16 cellular contexts compared by ENCODE assay signal in the genomic region with DNA sequence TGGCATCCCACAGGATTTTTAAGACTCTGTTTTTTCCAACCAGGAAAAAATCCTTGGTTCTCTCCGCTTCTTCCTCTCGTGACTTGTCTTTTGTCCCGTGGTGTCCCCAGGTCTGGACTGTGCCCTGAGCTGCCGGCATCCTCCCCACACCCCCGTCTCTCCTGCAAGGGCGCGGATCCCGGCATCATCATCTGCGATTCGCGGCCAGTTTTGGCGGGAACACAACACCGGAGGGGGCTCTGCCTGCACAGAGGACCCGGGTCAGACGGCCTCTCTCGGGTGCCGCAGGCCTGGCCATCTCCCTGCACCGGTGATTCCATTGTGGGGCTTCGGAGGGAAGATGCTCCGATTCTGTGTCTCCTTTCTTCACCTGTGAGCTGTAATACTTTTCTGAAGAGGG. TPM values are rescaled to one million over a fixed set of nuclear protein-coding genes. Genes with fewer than 3 reads are reported as not detected.
DNase-seq lines count a peak whose midpoint lies in the region; ATAC-seq, FAIRE-seq and TF ChIP-seq lines count a peak whose summit lies in the region.
"Had no signal": no experiment of that assay in that cellular context is flagged by ENCODE, and none has a peak within 500 bp of the region (broad histone marks: within the 10 kb centered on the region; RNA-seq: fewer than 3 reads in every experiment).

No MANE protein-coding gene starts in this region.

- FAIRE-seq in pancreas (lab: Jason Lieb, UNC) = no peak
- FAIRE-seq in GM12891 (lab: Jason Lieb, UNC) = no peak
- no peak for FAIRE-seq in frontal cortex (lab: Jason Lieb, UNC)
- FAIRE-seq: bronchial epithelial cell had no signal

- H4K20me1 ChIP-seq in Loucy (ENCODE audit: insufficient read depth, low read length, poor library complexity, severe bottlenecking) = no peaks in the 10 kb centered on the region

- no peaks in the 10 kb centered on the region for H3K36me3 Mint-ChIP-seq in type B pancreatic cell

- DNase-seq in esophagus muscularis mucosa (ENCODE audit: extremely low spot score) = peak; percentile 85
- no peak for DNase-seq in pancreas
- peak; percentile 63 for DNase-seq in type B pancreatic cell (ENCODE audit: extremely low spot score, unreplicated experiment)
- no peak for DNase-seq in NCI-H1417 (lab: John Stamatoyannopoulos, UW)
- DNase-seq in GM12891 (ENCODE audit: insufficient read length, low spot score) = no peak
- DNase-seq in frontal cortex (ENCODE audit: low spot score in 2 of 2) = no peak
- DNase-seq: activated CD4-positive, CD25-positive, alpha-beta regulatory T cell; activated naive CD8-positive, alpha-beta T cell treated with anti-CD3 and anti-CD28 coated beads, Interleukin-2, amount 50 U/mL, for 24 hours; NCI-H1048; NCI-H2029; ovary; stimulated activated CD4-positive, alpha-beta T cell treated with anti-CD3 and anti-CD28 coated beads, Interleukin-4, amount 100 ng/mL, for 1 hour had no signal

- TF ChIP-seq POLR2A in esophagus muscularis mucosa (IDR thresholded peaks at IDR 0.05; ENCODE audit: low read depth) = no peak
- no peak for TF ChIP-seq POLR2A in GM12891 (IDR thresholded peaks at IDR 0.05; ENCODE audit: low read depth, low read length)

- no peak overlapping the region for H3K4me3 Mint-ChIP-seq in type B pancreatic cell
- H3K4me3 Mint-ChIP-seq: activated CD8-positive, alpha-beta T cell treated with anti-CD3 and anti-CD28 coated beads, Interleukin-2, amount 10 ng/mL, durations not matched to agents 7 days and 5 days; activated naive CD8-positive, alpha-beta T cell treated with anti-CD3 and anti-CD28 coated beads, Interleukin-2, amount 50 U/mL, for 24 hours had no signal

- intact Hi-C loops in esophagus muscularis mucosa (cut with DNase I) (no loop called here), pancreas (cut with DNase I) (no loop called here)

- no peaks in the 10 kb centered on the region for H3F3A ChIP-seq in Loucy (ENCODE audit: low read depth)

- no peak for ATAC-seq in pancreas
- ATAC-seq: activated CD8-positive, alpha-beta T cell treated with anti-CD3 and anti-CD28 coated beads, Interleukin-2, amount 10 ng/mL, durations not matched to agents 7 days and 5 days; activated naive CD8-positive, alpha-beta T cell treated with anti-CD3 and anti-CD28 coated beads, Interleukin-2, amount 50 U/mL, for 24 hours had no signal

- no peak overlapping the region for H2AFZ ChIP-seq in Loucy (ENCODE audit: low read length)

- H3K36me3 ChIP-seq in Loucy (ENCODE audit: insufficient read depth, low read length) (no peaks in the 10 kb centered on the region), esophagus muscularis mucosa (no peaks in the 10 kb centered on the region), pancreas (no peaks in the 10 kb centered on the region)
- H3K36me3 ChIP-seq: ovary had no signal

- no peaks in the 10 kb centered on the region for H3K27me3 Mint-ChIP-seq in type B pancreatic cell
- H3K27me3 Mint-ChIP-seq: activated naive CD8-positive, alpha-beta T cell treated with anti-CD3 and anti-CD28 coated beads, Interleukin-2, amount 50 U/mL, for 24 hours had no signal

- H3K27ac Mint-ChIP-seq in type B pancreatic cell = no peak overlapping the region
- H3K27ac Mint-ChIP-seq: activated CD8-positive, alpha-beta T cell treated with anti-CD3 and anti-CD28 coated beads, Interleukin-2, amount 10 ng/mL, durations not matched to agents 7 days and 5 days; activated naive CD8-positive, alpha-beta T cell treated with anti-CD3 and anti-CD28 coated beads, Interleukin-2, amount 50 U/mL, for 24 hours had no signal

- no peak overlapping the region for H3K9ac ChIP-seq in Loucy (ENCODE audit: low read depth, low read length, poor library complexity, severe bottlenecking)

- peak overlapping the region; percentile 46 for H3K4me2 ChIP-seq in Loucy (ENCODE audit: low read depth, low read length, poor library complexity, severe bottlenecking)

- WGBS in esophagus muscularis mucosa = 88% methylated on average over 20 of the region's 20 CpGs
- 76 to 83% methylated on average over 20 of the region's 20 CpGs for WGBS in pancreas, 2 donors

- TF ChIP-seq CTCF in Loucy (conservative IDR thresholded peaks at IDR 0.05; ENCODE audit: low read length) (no peak), esophagus muscularis mucosa (IDR thresholded peaks at IDR 0.05) (no peak), pancreas (IDR thresholded peaks at IDR 0.05) (no peak), type B pancreatic cell (conservative IDR thresholded peaks at IDR 0.05) (no peak)

- no peaks in the 10 kb centered on the region for H3K9me3 Mint-ChIP-seq in type B pancreatic cell
- H3K9me3 Mint-ChIP-seq: activated naive CD8-positive, alpha-beta T cell treated with anti-CD3 and anti-CD28 coated beads, Interleukin-2, amount 50 U/mL, for 24 hours had no signal

- H3K9me3 ChIP-seq in Loucy (ENCODE audit: insufficient read depth, low read depth, low read length) = no peaks in the 10 kb centered on the region
- no peaks in the 10 kb centered on the region for H3K9me3 ChIP-seq in esophagus muscularis mucosa
- H3K9me3 ChIP-seq in pancreas = no peaks in the 10 kb centered on the region
- H3K9me3 ChIP-seq: ovary had no signal

- H3K27ac ChIP-seq in esophagus muscularis mucosa (replicated peaks in 1 of 4) (peak overlapping the region; percentile 78 to 85 (median 80)), pancreas (peak overlapping the region; percentile 1 to 84 (median 76))
- H3K27ac ChIP-seq: ovary had no signal

- no peaks in the 10 kb centered on the region for H3K9me2 ChIP-seq in Loucy (replicated peaks; ENCODE audit: low read depth, low read length)

- H3K27me3 ChIP-seq in Loucy (ENCODE audit: insufficient read depth, low read length, poor library complexity, severe bottlenecking) (no peaks in the 10 kb centered on the region), esophagus muscularis mucosa (no peaks in the 10 kb centered on the region), pancreas (no peaks in the 10 kb centered on the region)
- H3K27me3 ChIP-seq: ovary had no signal

- no peak for TF ChIP-seq EP300 in esophagus muscularis mucosa (IDR thresholded peaks at IDR 0.05)

- H3K4me1 ChIP-seq in Loucy (ENCODE audit: insufficient read depth, low read length, poor library complexity, severe bottlenecking) (peaks cover 35% of the 10 kb centered on the region), esophagus muscularis mucosa (peaks cover 49 to 67% (median 59%) of the 10 kb centered on the region in 4 donors), pancreas (peaks cover 9 to 11% (median 10%) of the 10 kb centered on the region in 3 donors)

- peaks cover 12% of the 10 kb centered on the region for H3K4me1 Mint-ChIP-seq in type B pancreatic cell (ENCODE audit: unreplicated experiment)

- no peaks in the 10 kb centered on the region for H3K79me2 ChIP-seq in Loucy (ENCODE audit: insufficient read depth, low read length)

- H3K4me3 ChIP-seq in Loucy (ENCODE audit: low read length, poor library complexity, severe bottlenecking) (no peak overlapping the region), esophagus muscularis mucosa (no peak overlapping the region), pancreas (no peak overlapping the region)
- H3K4me3 ChIP-seq: ovary, skin epidermis had no signal

TF ChIP-seq in GM12891, 5 proteins besides CTCF, POLR2A, EP300 and RAD21:
- TF ChIP-seq TAF1 (IDR thresholded peaks at IDR 0.05; ENCODE audit: low read depth, low read length) (no peak), POU2F2 (IDR thresholded peaks at IDR 0.05; ENCODE audit: low read depth, low read length) (no peak), SPI1 (IDR thresholded peaks at IDR 0.05; ENCODE audit: low read depth, low read length) (no peak), PAX5 (IDR thresholded peaks at IDR 0.05; ENCODE audit: insufficient read depth, low read length, severe bottlenecking) (no peak), POLR2AphosphoS5 (IDR thresholded peaks at IDR 0.05; ENCODE audit: low read depth, low read length) (no peak)

RNA-seq across cellular contexts. Expression of gene GAS6, which starts 18.8 kb away (rescaled TPM):
- total RNA-seq in esophagus muscularis mucosa (100 to 1,000 TPM; 241 to 459 (median 346) TPM), pancreas (10 to 100 TPM; 24.3 to 68.8 (median 38.6) TPM), type B pancreatic cell (ENCODE audit: low replicate concordance) (42.9 and 102 TPM in 2 replicates), frontal cortex (20.4 TPM)
- 100 to 1,000 TPM in 1 of 2 donors, 10 to 100 TPM in 1; 98.0 to 124 TPM for polyA plus RNA-seq in pancreas
- polyA plus RNA-seq in GM12891 (2012; ENCODE audit: low read depth, missing spikeins) = 1.6 TPM

Comparison
In these comparisons a context has a peak if more than half of its experiments do, and no peak if none do; other contexts are left out.
1. DNase-seq: peak in esophagus muscularis mucosa (single experiment) and type B pancreatic cell (single experiment); none in pancreas (0 of 6), NCI-H1417 (0 of 3), GM12891 (single experiment) and frontal cortex (0 of 2).